Comparison of ENCODE assay signal across 9 cellular contexts in genomic region chr2:65367517-65367916, GRCh38.
DNase-seq lines count a peak whose midpoint lies in the region; ATAC-seq and TF ChIP-seq lines count a peak whose summit lies in the region.
"Had no signal": no experiment of that assay in that cellular context is flagged by ENCODE, and none has a peak within 500 bp of the region (broad histone marks: within the 10 kb centered on the region; RNA-seq: fewer than 3 reads in every experiment).

No MANE protein-coding gene starts in this region.

- H3K4me1 ChIP-seq in OCI-LY7 (ENCODE audit: insufficient read depth, low read length, poor library complexity, severe bottlenecking) (peaks cover 98% of the 10 kb centered on the region), esophagus (ENCODE audit: control insufficient read depth in 2 of 2, insufficient read depth in 2 of 2, low read length in 1 of 2) (no peaks in the 10 kb centered on the region)

- H3K4me3 ChIP-seq in OCI-LY7 (ENCODE audit: low read depth, low read length, poor library complexity, severe bottlenecking) (peak overlapping the region; percentile 10), esophagus (ENCODE audit: low read depth in 1 of 2, low read length in 2 of 2) (no peak overlapping the region), H7 (ENCODE audit: insufficient read depth, low read depth, low read length) (no peak overlapping the region)

- CTCF ChIA-PET in OCI-LY7 (lab: Charles Lee; ENCODE audit: unreplicated experiment) = interaction anchor here (0.7 to 2.1 kb wide), 2 partner anchors 18 to 50 kb away, joined by 4 read pairs; no protein-coding TSS in a partner anchor

- H3K79me2 ChIP-seq in OCI-LY7 (ENCODE audit: insufficient read depth, low read depth, low read length) = peaks cover 80% of the 10 kb centered on the region

- 36 to 43% methylated on average over 4 of the region's 4 CpGs for WGBS in esophagus, 2 donors

- H3K27me3 ChIP-seq in esophagus (ENCODE audit: control insufficient read depth in 1 of 2, insufficient read depth in 2 of 2, low read length in 2 of 2) = no peaks in the 10 kb centered on the region
- H3K27me3 ChIP-seq in H7 (ENCODE audit: control insufficient read depth, insufficient read depth, low read length) = no peaks in the 10 kb centered on the region

- H3K9me2 ChIP-seq in OCI-LY7 (ENCODE audit: insufficient read depth, low read length) = no peaks in the 10 kb centered on the region

- no TSS peak for BruUV-seq in OCI-LY7 (replicated peaks; lab: Mats Ljungman, UMichigan)

- TF ChIP-seq CTCF in OCI-LY7 (conservative IDR thresholded peaks at IDR 0.05; ENCODE audit: low read length) = no peak

- peak overlapping the region; percentile 85 for H3K27ac ChIP-seq in OCI-LY7 (ENCODE audit: low read depth, low read length, poor library complexity, severe bottlenecking)
- peak overlapping the region; percentile 5 to 60 for H3K27ac ChIP-seq in esophagus (ENCODE audit: low read depth in 2 of 2, low read length in 1 of 2)

- no peaks in the 10 kb centered on the region for H4K20me1 ChIP-seq in OCI-LY7 (ENCODE audit: insufficient read depth, low read length)

- intact Hi-C loops in OCI-LY7 (cut with micrococcal nuclease; ENCODE audit: unreplicated experiment) = no loop called here
- intact Hi-C loops in sciatic nerve (cut with DNase I) = no loop called here

- DNase-seq in GF-D8 (lab: John Stamatoyannopoulos, UW) (peak; percentile 65), OCI-LY7 (ENCODE audit: low spot score) (no peak), sciatic nerve (ENCODE audit: low spot score) (no peak), ecto neural progenitor cell (ENCODE audit: low spot score) (no peak), H7 (no peak), HK-2 (ENCODE audit: unreplicated experiment) (no peak)
- DNase-seq: NK-92 treated with Interleukin-12 subunit alpha and Interleukin-12 subunit beta, amount 100 ng/mL, for 24 hours had no signal

- H2AFZ ChIP-seq in OCI-LY7 (ENCODE audit: low read length) = no peak overlapping the region

- H3K4me2 ChIP-seq in OCI-LY7 (ENCODE audit: low read length) = peak overlapping the region; percentile 77

- POLR2A ChIA-PET in OCI-LY7 (lab: Charles Lee) = interaction anchor here (0.6 to 4.3 kb wide), 24 partner anchors 9 to 140 kb away, joined by 3 to 27 read pairs (median 5); partner anchors contain the start of gene ACTR2

- ATAC-seq in sciatic nerve = peak; percentile 37
- ATAC-seq in HG03025 (IDR thresholded peaks at IDR 0.05; ENCODE audit: low FRiP score, unreplicated experiment) = no peak

- H3K9me3 ChIP-seq in OCI-LY7 (ENCODE audit: low read length) = no peaks in the 10 kb centered on the region
- no peaks in the 10 kb centered on the region for H3K9me3 ChIP-seq in esophagus (ENCODE audit: control insufficient read depth in 2 of 2, insufficient read depth in 1 of 2, low read depth in 1 of 2, low read length in 1 of 2)

- H3K36me3 ChIP-seq in OCI-LY7 (ENCODE audit: insufficient read depth, low read length) (no peaks in the 10 kb centered on the region), esophagus (ENCODE audit: control insufficient read depth in 2 of 2, insufficient read depth in 2 of 2, low read length in 1 of 2) (no peaks in the 10 kb centered on the region), H7 (replicated peaks; ENCODE audit: control insufficient read depth, insufficient read depth, low read length) (no peaks in the 10 kb centered on the region)
